ENCODE assay signal across 1 cellular context in the genomic region with DNA sequence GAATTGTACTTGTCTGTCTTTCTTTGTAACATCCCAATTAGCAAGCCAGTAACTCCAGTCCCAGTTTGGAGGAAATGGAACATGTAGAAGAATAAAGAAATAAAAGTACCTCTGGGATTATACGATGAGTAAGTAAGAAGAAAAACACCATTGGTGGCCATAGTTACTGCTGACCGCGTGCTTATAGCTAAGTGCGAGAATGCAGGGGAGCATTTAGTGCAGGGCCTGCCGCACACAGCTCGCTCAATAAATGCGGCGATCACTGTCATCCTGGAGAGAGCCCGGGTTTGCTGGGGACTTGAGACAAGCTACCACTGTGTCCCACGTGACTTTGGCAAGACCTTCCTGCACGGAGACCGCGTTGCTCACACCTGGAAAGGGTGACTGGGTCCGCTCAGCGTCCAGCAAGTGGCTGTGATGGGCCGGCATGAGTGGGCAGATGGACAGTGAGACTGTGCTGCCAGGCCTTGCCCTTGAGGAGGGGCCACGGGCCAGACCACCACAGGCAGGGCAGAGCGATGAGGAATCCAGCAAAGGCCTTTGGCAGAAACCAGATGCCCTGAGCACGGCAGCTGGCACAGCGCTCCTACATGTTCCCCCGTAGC.
TF ChIP-seq lines count a peak whose summit lies in the region.

No MANE protein-coding gene starts in this region.

TF ChIP-seq in GM12878, 131 proteins besides CTCF, POLR2A, EP300 and RAD21:
- TF ChIP-seq, protein P1, sequence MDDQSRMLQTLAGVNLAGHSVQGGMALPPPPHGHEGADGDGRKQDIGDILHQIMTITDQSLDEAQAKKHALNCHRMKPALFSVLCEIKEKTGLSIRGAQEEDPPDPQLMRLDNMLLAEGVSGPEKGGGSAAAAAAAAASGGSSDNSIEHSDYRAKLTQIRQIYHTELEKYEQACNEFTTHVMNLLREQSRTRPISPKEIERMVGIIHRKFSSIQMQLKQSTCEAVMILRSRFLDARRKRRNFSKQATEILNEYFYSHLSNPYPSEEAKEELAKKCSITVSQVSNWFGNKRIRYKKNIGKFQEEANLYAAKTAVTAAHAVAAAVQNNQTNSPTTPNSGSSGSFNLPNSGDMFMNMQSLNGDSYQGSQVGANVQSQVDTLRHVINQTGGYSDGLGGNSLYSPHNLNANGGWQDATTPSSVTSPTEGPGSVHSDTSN (IDR thresholded peaks at IDR 0.05; ENCODE audit: insufficient replicate concordance, low read depth, low read length): peak; percentile 2
- TF ChIP-seq DPF2 (IDR thresholded peaks at IDR 0.05) (no peak), TCF3 (IDR thresholded peaks at IDR 0.05; ENCODE audit: borderline replicate concordance, insufficient read depth, low read depth, low read length) (0 out of 2 replicates have a peak, but pooled peaks have one; percentile 32)
- TF ChIP-seq, protein P2, sequence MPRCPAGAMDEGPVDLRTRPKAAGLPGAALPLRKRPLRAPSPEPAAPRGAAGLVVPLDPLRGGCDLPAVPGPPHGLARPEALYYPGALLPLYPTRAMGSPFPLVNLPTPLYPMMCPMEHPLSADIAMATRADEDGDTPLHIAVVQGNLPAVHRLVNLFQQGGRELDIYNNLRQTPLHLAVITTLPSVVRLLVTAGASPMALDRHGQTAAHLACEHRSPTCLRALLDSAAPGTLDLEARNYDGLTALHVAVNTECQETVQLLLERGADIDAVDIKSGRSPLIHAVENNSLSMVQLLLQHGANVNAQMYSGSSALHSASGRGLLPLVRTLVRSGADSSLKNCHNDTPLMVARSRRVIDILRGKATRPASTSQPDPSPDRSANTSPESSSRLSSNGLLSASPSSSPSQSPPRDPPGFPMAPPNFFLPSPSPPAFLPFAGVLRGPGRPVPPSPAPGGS (IDR thresholded peaks at IDR 0.05; ENCODE audit: borderline replicate concordance, insufficient read depth, low read depth, low read length, poor library complexity, severe bottlenecking): peak; percentile 85
